In the genomic region with DNA sequence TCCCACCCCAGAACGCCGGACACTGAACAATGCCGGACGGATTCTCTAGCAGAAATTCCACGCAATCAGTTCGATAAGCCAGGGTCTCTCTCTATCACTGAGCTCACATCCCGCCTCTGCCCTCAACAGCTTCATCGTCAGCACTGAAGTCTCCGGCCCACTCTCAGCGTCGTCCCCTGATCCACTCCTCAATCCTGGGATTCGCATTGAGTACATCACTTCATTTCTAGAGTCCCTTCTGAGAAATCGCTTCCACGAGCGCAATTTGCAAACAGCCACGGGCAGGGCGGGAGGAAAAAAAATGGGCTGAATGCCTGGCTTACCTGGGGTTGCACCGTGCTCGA, we compare ENCODE assay signal across 8 cellular contexts. TPM values are rescaled to one million over a fixed set of nuclear protein-coding genes. Genes with fewer than 3 reads are reported as not detected.
A peak's percentile ranks its signal among the peaks of the same experiment; 100 is the strongest.
DNase-seq lines count a peak whose midpoint lies in the region; ATAC-seq and TF ChIP-seq lines count a peak whose summit lies in the region.

No MANE protein-coding gene starts in this region.

- peak overlapping the region; percentile 75 for H3K9ac ChIP-seq in endocrine pancreas (ENCODE audit: control insufficient read depth, insufficient read depth, low read length)

- ATAC-seq in activated T-cell treated with anti-CD3 and anti-CD28 coated beads, Interleukin-2, amount 50 U/mL, for 4 hours = peak; percentile 9 to 10
- ATAC-seq in HG02759 (IDR thresholded peaks at IDR 0.05; ENCODE audit: unreplicated experiment) = peak; percentile 4

- H3K4me1 ChIP-seq in endocrine pancreas (ENCODE audit: control insufficient read depth, insufficient read depth, low read length) (peaks cover 13% of the 10 kb centered on the region), muscle layer of duodenum (ENCODE audit: control insufficient read depth in 1 of 2, insufficient read depth in 2 of 2, low read length in 2 of 2) (peaks cover 12 to 20% of the 10 kb centered on the region in 2 donors), vagina (peaks cover 52% of the 10 kb centered on the region)

- no peak for TF ChIP-seq CTCF in vagina (IDR thresholded peaks at IDR 0.05)

- peak overlapping the region; percentile 100 for H3K4me3 ChIP-seq in endocrine pancreas (ENCODE audit: control insufficient read depth, insufficient read depth, low read length)
- H3K4me3 ChIP-seq in muscle layer of duodenum (ENCODE audit: low read depth in 1 of 2, low read length in 2 of 2) = peak overlapping the region; percentile 93 to 94
- H3K4me3 ChIP-seq in vagina = peak overlapping the region; percentile 55 to 84

- peak overlapping the region; percentile 96 for H3K4me3 Mint-ChIP-seq in activated T-cell treated with anti-CD3 and anti-CD28 coated beads, Interleukin-2, amount 50 U/mL, for 4 hours

- no peaks in the 10 kb centered on the region for H3K9me3 Mint-ChIP-seq in activated T-cell treated with anti-CD3 and anti-CD28 coated beads, Interleukin-2, amount 50 U/mL, for 4 hours

- no peak for DNase-seq in activated T-cell treated with anti-CD3 and anti-CD28 coated beads, Interleukin-2, amount 50 U/mL, for 4 hours
- DNase-seq in activated T-cell treated with anti-CD3 and anti-CD28 coated beads, Interleukin-2, amount 50 U/mL, for 48 hours = no peak
- DNase-seq in RKO (ENCODE audit: low spot score) (peak; percentile 72), vagina (ENCODE audit: extremely low spot score in 2 of 2) (peak in 1 of 2 donors; percentile 89)
- DNase-seq in activated CD4-positive, alpha-beta T cell treated with anti-CD3 and anti-CD28 coated beads, Interleukin-2, amount 50 U/mL, for 4 hours = no peak

- TF ChIP-seq POLR2A in vagina (IDR thresholded peaks at IDR 0.05) = no peak

- H3K9me3 ChIP-seq in endocrine pancreas (ENCODE audit: control insufficient read depth, low read length) = no peaks in the 10 kb centered on the region
- H3K9me3 ChIP-seq in muscle layer of duodenum (ENCODE audit: control insufficient read depth in 1 of 2, low read length in 2 of 2) = no peaks in the 10 kb centered on the region
- no peaks in the 10 kb centered on the region for H3K9me3 ChIP-seq in vagina

- peaks cover 18% of the 10 kb centered on the region for H3K36me3 Mint-ChIP-seq in activated T-cell treated with anti-CD3 and anti-CD28 coated beads, Interleukin-2, amount 50 U/mL, for 4 hours (ENCODE audit: insufficient read depth)

- H3K27ac ChIP-seq in muscle layer of duodenum (ENCODE audit: low read length) (peak overlapping the region; percentile 100), vagina (peak overlapping the region; percentile 100)

- intact Hi-C loops in vagina (cut with DNase I) = no loop called here

- H3K4me1 Mint-ChIP-seq in activated T-cell treated with anti-CD3 and anti-CD28 coated beads, Interleukin-2, amount 50 U/mL, for 4 hours (ENCODE audit: low read depth) = peaks cover 34% of the 10 kb centered on the region

- H3K27me3 ChIP-seq in endocrine pancreas (ENCODE audit: control insufficient read depth, insufficient read depth, low read length) = no peaks in the 10 kb centered on the region
- no peaks in the 10 kb centered on the region for H3K27me3 ChIP-seq in muscle layer of duodenum (ENCODE audit: low read depth, low read length)
- no peaks in the 10 kb centered on the region for H3K27me3 ChIP-seq in vagina

- H3K27me3 Mint-ChIP-seq in activated T-cell treated with anti-CD3 and anti-CD28 coated beads, Interleukin-2, amount 50 U/mL, for 4 hours (ENCODE audit: low read depth) = no peaks in the 10 kb centered on the region

- H3K36me3 ChIP-seq in endocrine pancreas (ENCODE audit: control insufficient read depth, insufficient read depth, low read length) (peaks cover under 1% of the 10 kb centered on the region), muscle layer of duodenum (ENCODE audit: control insufficient read depth in 1 of 2, insufficient read depth in 2 of 2, low read length in 2 of 2) (peaks cover 0 to 10% of the 10 kb centered on the region in 2 donors), vagina (peaks cover 0 to 1% of the 10 kb centered on the region in 2 donors)

RNA-seq across cellular contexts. Expression of gene YME1L1, which starts 0.4 kb away (rescaled TPM):
- total RNA-seq in activated T-cell treated with anti-CD3 and anti-CD28 coated beads, Interleukin-2, amount 50 U/mL, for 4 hours = 100 to 1,000 TPM; 126 to 127 (median 126) TPM
- total RNA-seq in vagina = 44.9 TPM

RNA-seq across cellular contexts. Expression of gene MASTL, which starts 1.3 kb away (rescaled TPM):
- 10 to 100 TPM in 2 of 3 donors, 1 to 10 TPM in 1; 8.8 to 11.9 (median 11.0) TPM for total RNA-seq in activated T-cell treated with anti-CD3 and anti-CD28 coated beads, Interleukin-2, amount 50 U/mL, for 4 hours
- 8.3 TPM for total RNA-seq in vagina

RNA-seq across cellular contexts. Expression of gene ANKRD26, which starts 53.5 kb away (rescaled TPM):
- 1 to 10 TPM; 2.4 to 3.2 (median 2.7) TPM for total RNA-seq in activated T-cell treated with anti-CD3 and anti-CD28 coated beads, Interleukin-2, amount 50 U/mL, for 4 hours
- total RNA-seq in vagina = 8.8 TPM
